1 cellular context compared by ENCODE assay signal in the genomic region with DNA sequence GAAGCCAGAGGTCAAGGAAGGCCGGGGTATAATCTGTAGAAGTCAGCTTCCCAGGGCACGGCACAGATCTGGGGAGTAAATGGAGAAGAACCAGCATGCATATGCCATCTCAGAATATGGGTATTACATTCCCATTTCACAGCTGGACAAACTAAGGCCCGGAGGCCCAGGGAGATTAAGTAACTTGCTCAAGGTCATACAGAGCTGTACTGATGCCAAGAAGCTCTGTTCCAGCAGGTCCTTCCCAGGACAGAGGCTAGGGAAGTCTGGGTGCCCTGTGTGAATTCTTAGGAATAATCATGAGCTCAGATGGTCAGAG.
TF ChIP-seq lines count a peak whose summit lies in the region.

No MANE protein-coding gene starts in this region.

TF ChIP-seq in H1, 55 proteins besides CTCF, POLR2A, EP300 and RAD21:
- TF ChIP-seq KDM1A (IDR thresholded peaks at IDR 0.05; ENCODE audit: borderline replicate concordance, low read length) (peak; percentile 51; the same call in 1 of the 2 replicates), TCF12 (IDR thresholded peaks at IDR 0.05; ENCODE audit: low read depth, low read length) (no peak), KDM5A (IDR thresholded peaks at IDR 0.05; ENCODE audit: low read length) (no peak)
TF ChIP-seq in H1: peak in this region for 1.
